Comparison of ENCODE assay signal across 15 cellular contexts in the genomic region with DNA sequence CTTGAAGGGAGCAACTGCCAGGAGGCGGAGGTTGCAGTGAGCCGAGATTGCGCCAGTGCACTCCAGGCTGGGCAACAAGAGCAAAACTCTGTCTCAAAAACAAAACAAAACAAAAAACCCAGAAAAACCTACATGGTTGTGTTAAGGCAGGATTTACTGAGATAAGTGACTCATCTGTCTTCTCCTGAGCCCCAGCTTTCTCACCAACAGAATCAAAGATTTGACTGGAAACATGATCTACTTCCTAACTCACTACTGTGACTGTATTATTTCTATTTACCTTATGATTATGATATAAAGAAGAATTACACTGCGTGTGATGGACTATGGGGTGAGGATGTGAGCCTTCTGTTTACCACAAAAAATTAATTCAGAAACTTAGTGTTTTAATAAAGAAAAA.
"Had no signal": no experiment of that assay in that cellular context is flagged by ENCODE, and none has a peak within 500 bp of the region (broad histone marks: within the 10 kb centered on the region; RNA-seq: fewer than 3 reads in every experiment).

No MANE protein-coding gene starts in this region.

- H3K4me1 ChIP-seq: prostate gland, SJSA1 had no signal

- H3K36me3 ChIP-seq: prostate gland, SJSA1, thoracic aorta had no signal

- H3K27me3 Mint-ChIP-seq: activated naive CD8-positive, alpha-beta T cell treated with anti-CD3 and anti-CD28 coated beads for 36 hours had no signal

- H3K27me3 ChIP-seq: SJSA1 had no signal

- H3K27ac ChIP-seq: coronary artery, left ventricle myocardium inferior, prostate gland, SJSA1, thoracic aorta had no signal

- DNase-seq: activated CD4-positive, CD25-positive, alpha-beta regulatory T cell; activated naive CD8-positive, alpha-beta T cell treated with anti-CD3 and anti-CD28 coated beads for 36 hours; effector CD8-positive, alpha-beta T cell; left ventricle myocardium inferior; right cardiac atrium; stimulated activated CD4-positive, alpha-beta T cell treated with anti-CD3 and anti-CD28 coated beads, Interleukin-1b, Interleukin-23, amount 100 ng/mL, for 48 hours had no signal

- FAIRE-seq: astrocyte, keratinocyte, TTC549 had no signal

- H3K27ac Mint-ChIP-seq: activated naive CD8-positive, alpha-beta T cell treated with anti-CD3 and anti-CD28 coated beads for 36 hours; activated T-helper 1 cell treated with anti-CD3 and anti-CD28 coated beads, Interleukin-12 subunit alpha, Interleukin-12 subunit beta, Interleukin-2, Interleukin-4 antibody, amounts not matched to agents 30 ng/mL and 10 ng/mL and 1 ng/mL, durations not matched to agents 14 hours and 24 hours and 36 hours; nephron had no signal

- H3K4me3 ChIP-seq: coronary artery, left ventricle myocardium inferior, prostate gland, SJSA1, thoracic aorta had no signal

- ATAC-seq: right cardiac atrium had no signal

- H3K9me3 Mint-ChIP-seq: activated naive CD8-positive, alpha-beta T cell treated with anti-CD3 and anti-CD28 coated beads for 36 hours; activated T-helper 1 cell treated with anti-CD3 and anti-CD28 coated beads, Interleukin-12 subunit alpha, Interleukin-12 subunit beta, Interleukin-2, Interleukin-4 antibody, amounts not matched to agents 30 ng/mL and 10 ng/mL and 1 ng/mL, durations not matched to agents 14 hours and 24 hours and 36 hours had no signal

- H3K4me3 Mint-ChIP-seq: activated naive CD8-positive, alpha-beta T cell treated with anti-CD3 and anti-CD28 coated beads for 36 hours; activated T-helper 1 cell treated with anti-CD3 and anti-CD28 coated beads, Interleukin-12 subunit alpha, Interleukin-12 subunit beta, Interleukin-2, Interleukin-4 antibody, amounts not matched to agents 30 ng/mL and 10 ng/mL and 1 ng/mL, durations not matched to agents 14 hours and 24 hours and 36 hours; nephron had no signal

- H3K9me3 ChIP-seq: left ventricle myocardium inferior, prostate gland, SJSA1, thoracic aorta had no signal
